In the genomic region with DNA sequence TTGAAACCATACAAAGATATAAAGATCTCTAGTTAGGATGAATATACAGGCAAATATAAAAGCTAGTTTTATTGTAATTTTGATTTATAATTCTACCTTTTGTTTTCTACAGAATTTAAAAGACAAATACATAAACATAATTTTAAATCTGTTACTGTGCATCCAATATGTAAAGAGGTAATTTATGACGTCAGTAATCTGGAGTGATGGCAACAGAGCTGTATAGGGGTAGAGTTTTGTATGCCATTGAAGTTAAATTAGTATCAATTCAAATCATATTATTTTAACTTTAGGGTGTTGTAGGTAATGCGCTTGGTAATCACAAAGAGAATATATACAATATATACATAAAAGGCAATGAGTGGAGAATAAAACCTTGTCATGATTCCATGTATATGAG, we compare ENCODE assay signal across 11 cellular contexts.
"Had no signal": no experiment of that assay in that cellular context is flagged by ENCODE, and none has a peak within 500 bp of the region (broad histone marks: within the 10 kb centered on the region; RNA-seq: fewer than 3 reads in every experiment).

No MANE protein-coding gene starts in this region.

- FAIRE-seq: H1, H54 had no signal

- H3K4me3 ChIP-seq: GM23248, GM23338, HAP-1 had no signal

- H3K4me1 ChIP-seq: HAP-1 had no signal

- H3K27ac Mint-ChIP-seq: H9, HFFc6 had no signal

- H3K4me1 Mint-ChIP-seq: GM23338, H9 had no signal

- H3K4me3 Mint-ChIP-seq: GM23338, H9, HFFc6 had no signal

- H2AFZ ChIP-seq: GM23248, GM23338 had no signal

- H3K36me3 ChIP-seq: HAP-1 had no signal

- H3K9me3 Mint-ChIP-seq: GM23338 had no signal

- ATAC-seq: GM23338, HCT116 had no signal

- H3K27ac ChIP-seq: GM23248 had no signal

- H3K9me3 ChIP-seq: HAP-1 had no signal

- H3K4me2 ChIP-seq: GM23338 had no signal

- H3K9ac ChIP-seq: GM23248 had no signal

- DNase-seq: GM23248, GOT3, H7, H9, HCEC 1CT, HFFc6 had no signal
